ENCODE assay signal across 8 cellular contexts in the genomic region with DNA sequence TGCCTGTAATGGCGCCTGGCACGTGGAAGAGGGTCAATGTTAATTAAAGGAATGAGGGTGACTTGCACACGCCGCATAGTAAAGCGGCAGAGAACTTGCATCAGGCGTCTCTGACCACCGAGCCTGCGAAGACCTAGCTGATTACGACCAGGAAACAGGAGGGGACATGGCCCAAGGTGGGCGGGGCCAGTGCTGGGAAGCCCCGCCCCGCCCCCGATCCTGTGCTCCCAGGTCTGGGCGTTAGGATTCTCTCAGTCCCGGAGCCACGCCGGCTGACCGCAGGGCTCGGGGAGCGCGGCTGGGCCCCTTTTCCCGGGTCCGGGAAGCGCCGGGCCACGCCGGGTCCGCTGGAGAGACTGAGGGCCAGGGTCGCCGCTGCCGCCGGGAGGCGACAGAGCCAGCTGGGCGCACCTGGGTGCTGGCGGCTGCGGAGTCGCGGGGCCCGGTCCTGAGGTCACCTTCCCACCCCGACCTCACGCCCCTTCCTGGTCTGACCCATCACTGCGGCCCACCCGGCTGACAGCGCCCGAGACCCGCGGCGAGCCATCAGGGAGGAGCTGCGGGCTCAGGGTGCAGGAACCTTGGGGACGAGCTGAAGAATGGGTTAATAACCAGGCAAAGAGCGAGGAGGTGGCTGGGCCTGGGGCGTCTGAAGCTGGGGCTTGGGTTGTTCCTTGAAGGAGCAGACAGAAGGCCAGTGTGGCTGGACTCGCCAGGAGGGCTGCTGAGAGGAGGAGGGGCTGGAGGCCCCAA. TPM values are rescaled to one million over a fixed set of nuclear protein-coding genes. Genes with fewer than 3 reads are reported as not detected.
A peak's percentile ranks its signal among the peaks of the same experiment; 100 is the strongest.
DNase-seq lines count a peak whose midpoint lies in the region; ATAC-seq lines count a peak whose summit lies in the region.

No MANE protein-coding gene starts in this region.

- peaks cover 2% of the 10 kb centered on the region for H3K36me3 Mint-ChIP-seq in activated naive CD4-positive, alpha-beta T cell treated with anti-CD3 and anti-CD28 coated beads, Interleukin-2, amount 50 U/mL, for 24 hours

- ATAC-seq in Right ventricle myocardium inferior: peak; percentile 53
- peak; percentile 65 for ATAC-seq in HG03039 (IDR thresholded peaks at IDR 0.05; ENCODE audit: unreplicated experiment)
- peak; percentile 45 for ATAC-seq in stimulated activated naive CD8-positive, alpha-beta T cell treated with anti-CD3 and anti-CD28 coated beads, Interleukin-15, Interleukin-2, amounts not matched to agents 100 U/mL and 50 U/mL, for 24 hours

- H3K4me3 ChIP-seq in iPS-11a (ENCODE audit: low read depth, low read length): peak overlapping the region; percentile 54

- intact Hi-C loops in Right ventricle myocardium inferior (cut with DNase I): no loop called here
- intact Hi-C loops in cardiac septum (cut with DNase I): no loop called here

- H3K27ac Mint-ChIP-seq in activated naive CD4-positive, alpha-beta T cell treated with anti-CD3 and anti-CD28 coated beads, Interleukin-2, amount 50 U/mL, for 24 hours: peak overlapping the region; percentile 30

- H3K4me3 Mint-ChIP-seq in activated naive CD4-positive, alpha-beta T cell treated with anti-CD3 and anti-CD28 coated beads, Interleukin-2, amount 50 U/mL, for 24 hours: peak overlapping the region; percentile 84

- peaks cover 18% of the 10 kb centered on the region for H3K27me3 Mint-ChIP-seq in activated naive CD4-positive, alpha-beta T cell treated with anti-CD3 and anti-CD28 coated beads, Interleukin-2, amount 50 U/mL, for 24 hours

- peaks cover 17% of the 10 kb centered on the region for H3K4me1 Mint-ChIP-seq in activated naive CD4-positive, alpha-beta T cell treated with anti-CD3 and anti-CD28 coated beads, Interleukin-2, amount 50 U/mL, for 24 hours

- no peaks in the 10 kb centered on the region for H3K9me3 Mint-ChIP-seq in activated naive CD4-positive, alpha-beta T cell treated with anti-CD3 and anti-CD28 coated beads, Interleukin-2, amount 50 U/mL, for 24 hours

- DNase-seq in Right ventricle myocardium inferior (ENCODE audit: missing footprints) (no peak), cardiac septum (ENCODE audit: low spot score) (no peak), epidermal melanocyte (ENCODE audit: insufficient read length, low spot score) (no peak)
- DNase-seq in stimulated activated naive CD8-positive, alpha-beta T cell treated with anti-CD3 and anti-CD28 coated beads, Interleukin-15, Interleukin-2, amounts not matched to agents 100 U/mL and 50 U/mL, for 24 hours: peak; percentile 37
- DNase-seq in stimulated activated CD4-positive, alpha-beta T cell treated with anti-CD3 and anti-CD28 coated beads, Interleukin-1b, Interleukin-23, amount 100 ng/mL, for 48 hours: no peak

RNA-seq across cellular contexts. Expression of gene GRID1, which starts 23.0 kb away (rescaled TPM):
- total RNA-seq in Right ventricle myocardium inferior (1.3 TPM), cardiac septum (3.0 TPM)
